In genomic region chr17:27559996-27560481, GRCh38 we compare ENCODE assay signal across 8 cellular contexts.
DNase-seq lines count a peak whose midpoint lies in the region; ATAC-seq and TF ChIP-seq lines count a peak whose summit lies in the region.

No MANE protein-coding gene starts in this region.

- H3K4me3 Mint-ChIP-seq in activated T-helper 1 cell treated with anti-CD3 and anti-CD28 coated beads, Interleukin-12 subunit alpha, Interleukin-12 subunit beta, Interleukin-2, Interleukin-4 antibody, amounts not matched to agents 30 ng/mL and 10 ng/mL and 1 ng/mL, durations not matched to agents 14 hours and 24 hours and 36 hours: no peak overlapping the region

- H3K27me3 ChIP-seq in BLaER1 treated with 17β-estradiol and CSF1 and Interleukin-3, amounts not matched to agents 10 nM and 100 nM: no peaks in the 10 kb centered on the region

- no peak overlapping the region for H3K9ac ChIP-seq in BLaER1 treated with 17β-estradiol and CSF1 and Interleukin-3, amounts not matched to agents 10 nM and 100 nM

- peaks cover 25 to 77% (median 62%) of the 10 kb centered on the region in 10 experiments for H3K4me1 ChIP-seq in BLaER1 treated with 17β-estradiol and CSF1 and Interleukin-3, amounts not matched to agents 10 nM and 100 nM

- DNase-seq in NCI-H2227 treated with DMSO at 0.1 percent for 48 hours (lab: John Stamatoyannopoulos, UW) (peak; percentile 38), omental fat pad (ENCODE audit: low spot score) (no peak), GOT3 (lab: John Stamatoyannopoulos, UW) (no peak)
- DNase-seq in stimulated activated naive CD4-positive, alpha-beta T cell (lab: John Stamatoyannopoulos, UW): no peak
- no peak for DNase-seq in activated T-helper 1 cell treated with anti-CD3 and anti-CD28 coated beads, Interleukin-12 subunit alpha, Interleukin-12 subunit beta, Interleukin-2, Interleukin-4 antibody, amounts not matched to agents 30 ng/mL and 10 ng/mL and 1 ng/mL, durations not matched to agents 14 hours and 24 hours and 36 hours (ENCODE audit: low spot score)

- no peak overlapping the region for H3K27ac Mint-ChIP-seq in activated T-helper 1 cell treated with anti-CD3 and anti-CD28 coated beads, Interleukin-12 subunit alpha, Interleukin-12 subunit beta, Interleukin-2, Interleukin-4 antibody, amounts not matched to agents 30 ng/mL and 10 ng/mL and 1 ng/mL, durations not matched to agents 14 hours and 24 hours and 36 hours

- H4K20me1 ChIP-seq in BLaER1 treated with 17β-estradiol and CSF1 and Interleukin-3, amounts not matched to agents 10 nM and 100 nM: peaks cover 0 to 8% (median 0%) of the 10 kb centered on the region in 11 experiments; a peak in 3 of 22 replicates

- TF ChIP-seq CTCF in omental fat pad (IDR thresholded peaks at IDR 0.05): no peak

- H3K4me2 ChIP-seq in BLaER1 treated with 17β-estradiol and CSF1 and Interleukin-3, amounts not matched to agents 10 nM and 100 nM: peak overlapping the region; percentile 35 to 70 (median 61)

- ATAC-seq in esophagus mucosa (peak; percentile 55), omental fat pad (ENCODE audit: low FRiP score) (peak; percentile 69), HG02870 (IDR thresholded peaks at IDR 0.05; ENCODE audit: unreplicated experiment) (no peak)

- peaks cover 0 to 10% (median 6%) of the 10 kb centered on the region in 11 experiments; a peak in 12 of 22 replicates for H3K9me3 ChIP-seq in BLaER1 treated with 17β-estradiol and CSF1 and Interleukin-3, amounts not matched to agents 10 nM and 100 nM (replicated peaks in 1 of 11)

- H3K27ac ChIP-seq in BLaER1 treated with 17β-estradiol and CSF1 and Interleukin-3, amounts not matched to agents 10 nM and 100 nM: peak overlapping the region in 2 of 11 experiments; percentile 11 to 21; a peak in 1 of 22 replicates

- no peaks in the 10 kb centered on the region for H3K27me3 Mint-ChIP-seq in activated T-helper 1 cell treated with anti-CD3 and anti-CD28 coated beads, Interleukin-12 subunit alpha, Interleukin-12 subunit beta, Interleukin-2, Interleukin-4 antibody, amounts not matched to agents 30 ng/mL and 10 ng/mL and 1 ng/mL, durations not matched to agents 14 hours and 24 hours and 36 hours (ENCODE audit: insufficient read depth)

- H3K9me3 Mint-ChIP-seq in activated T-helper 1 cell treated with anti-CD3 and anti-CD28 coated beads, Interleukin-12 subunit alpha, Interleukin-12 subunit beta, Interleukin-2, Interleukin-4 antibody, amounts not matched to agents 30 ng/mL and 10 ng/mL and 1 ng/mL, durations not matched to agents 14 hours and 24 hours and 36 hours: peaks cover 6% of the 10 kb centered on the region

- H3K4me1 Mint-ChIP-seq in activated T-helper 1 cell treated with anti-CD3 and anti-CD28 coated beads, Interleukin-12 subunit alpha, Interleukin-12 subunit beta, Interleukin-2, Interleukin-4 antibody, amounts not matched to agents 30 ng/mL and 10 ng/mL and 1 ng/mL, durations not matched to agents 14 hours and 24 hours and 36 hours (ENCODE audit: low read depth): peaks cover 58% of the 10 kb centered on the region

- H3K4me3 ChIP-seq in BLaER1 treated with 17β-estradiol and CSF1 and Interleukin-3, amounts not matched to agents 10 nM and 100 nM: no peak overlapping the region

- H3K36me3 ChIP-seq in BLaER1 treated with 17β-estradiol and CSF1 and Interleukin-3, amounts not matched to agents 10 nM and 100 nM: peaks cover 0 to 22% (median 0%) of the 10 kb centered on the region in 11 experiments; a peak in 5 of 22 replicates

- intact Hi-C loops in activated T-helper 1 cell treated with anti-CD3 and anti-CD28 coated beads, Interleukin-12 subunit alpha, Interleukin-12 subunit beta, Interleukin-2, Interleukin-4 antibody, amounts not matched to agents 30 ng/mL and 10 ng/mL and 1 ng/mL, durations not matched to agents 14 hours and 24 hours and 36 hours (cut with micrococcal nuclease): no loop called here

- H3K36me3 Mint-ChIP-seq in activated T-helper 1 cell treated with anti-CD3 and anti-CD28 coated beads, Interleukin-12 subunit alpha, Interleukin-12 subunit beta, Interleukin-2, Interleukin-4 antibody, amounts not matched to agents 30 ng/mL and 10 ng/mL and 1 ng/mL, durations not matched to agents 14 hours and 24 hours and 36 hours (ENCODE audit: low read depth): peaks cover 52% of the 10 kb centered on the region
